ENCODE assay signal across 1 cellular context in genomic region chr18:22558945-22559385, GRCh38.
TF ChIP-seq lines count a peak whose summit lies in the region.

No MANE protein-coding gene starts in this region.

TF ChIP-seq in HEK293, 187 proteins besides CTCF, POLR2A, EP300 and RAD21 (continued from another document):
- TF ChIP-seq, protein P1, sequence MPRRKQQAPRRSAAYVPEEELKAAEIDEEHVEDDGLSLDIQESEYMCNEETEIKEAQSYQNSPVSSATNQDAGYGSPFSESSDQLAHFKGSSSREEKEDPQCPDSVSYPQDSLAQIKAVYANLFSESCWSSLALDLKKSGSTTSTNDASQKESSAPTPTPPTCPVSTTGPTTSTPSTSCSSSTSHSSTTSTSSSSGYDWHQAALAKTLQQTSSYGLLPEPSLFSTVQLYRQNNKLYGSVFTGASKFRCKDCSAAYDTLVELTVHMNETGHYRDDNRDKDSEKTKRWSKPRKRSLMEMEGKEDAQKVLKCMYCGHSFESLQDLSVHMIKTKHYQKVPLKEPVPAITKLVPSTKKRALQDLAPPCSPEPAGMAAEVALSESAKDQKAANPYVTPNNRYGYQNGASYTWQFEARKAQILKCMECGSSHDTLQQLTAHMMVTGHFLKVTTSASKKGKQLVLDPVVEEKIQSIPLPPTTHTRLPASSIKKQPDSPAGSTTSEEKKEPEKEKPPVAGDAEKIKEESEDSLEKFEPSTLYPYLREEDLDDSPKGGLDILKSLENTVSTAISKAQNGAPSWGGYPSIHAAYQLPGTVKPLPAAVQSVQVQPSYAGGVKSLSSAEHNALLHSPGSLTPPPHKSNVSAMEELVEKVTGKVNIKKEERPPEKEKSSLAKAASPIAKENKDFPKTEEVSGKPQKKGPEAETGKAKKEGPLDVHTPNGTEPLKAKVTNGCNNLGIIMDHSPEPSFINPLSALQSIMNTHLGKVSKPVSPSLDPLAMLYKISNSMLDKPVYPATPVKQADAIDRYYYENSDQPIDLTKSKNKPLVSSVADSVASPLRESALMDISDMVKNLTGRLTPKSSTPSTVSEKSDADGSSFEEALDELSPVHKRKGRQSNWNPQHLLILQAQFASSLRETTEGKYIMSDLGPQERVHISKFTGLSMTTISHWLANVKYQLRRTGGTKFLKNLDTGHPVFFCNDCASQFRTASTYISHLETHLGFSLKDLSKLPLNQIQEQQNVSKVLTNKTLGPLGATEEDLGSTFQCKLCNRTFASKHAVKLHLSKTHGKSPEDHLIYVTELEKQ (tag by site-specific recombination; IDR thresholded peaks at IDR 0.05; ENCODE audit: borderline replicate concordance), result 0 out of 2 replicates have a peak, but pooled peaks have one; percentile 5
- TF ChIP-seq PATZ1 (tag by site-specific recombination; IDR thresholded peaks at IDR 0.05) (peak; percentile 74), TRIM28 (IDR thresholded peaks at IDR 0.05; ENCODE audit: borderline replicate concordance, low read length) (no peak), ZNF324 (tag by site-specific recombination; IDR thresholded peaks at IDR 0.05) (no peak), ATF2 (tag by site-specific recombination; IDR thresholded peaks at IDR 0.05; ENCODE audit: low read depth) (peak; percentile 55; the same call in 1 of the 2 replicates), ZFHX2 (tag by site-specific recombination; conservative IDR thresholded peaks at IDR 0.05) (peak; percentile 97), ZXDB (tag by site-specific recombination; IDR thresholded peaks at IDR 0.05) (peak; percentile 92), ZNF76 (tag by site-specific recombination; IDR thresholded peaks at IDR 0.05; ENCODE audit: borderline replicate concordance, low read depth) (peak; percentile 33; the same call in 1 of the 2 replicates), ZNF704 (tag by site-specific recombination; IDR thresholded peaks at IDR 0.05) (no peak), EGR2 (tag by site-specific recombination; IDR thresholded peaks at IDR 0.05; ENCODE audit: low read depth) (peak; percentile 94), ZNF37A (tag by site-specific recombination; IDR thresholded peaks at IDR 0.05) (no peak), ZNF335 (tag by site-specific recombination; conservative IDR thresholded peaks at IDR 0.05) (peak; percentile 64)
- TF ChIP-seq, protein P2, sequence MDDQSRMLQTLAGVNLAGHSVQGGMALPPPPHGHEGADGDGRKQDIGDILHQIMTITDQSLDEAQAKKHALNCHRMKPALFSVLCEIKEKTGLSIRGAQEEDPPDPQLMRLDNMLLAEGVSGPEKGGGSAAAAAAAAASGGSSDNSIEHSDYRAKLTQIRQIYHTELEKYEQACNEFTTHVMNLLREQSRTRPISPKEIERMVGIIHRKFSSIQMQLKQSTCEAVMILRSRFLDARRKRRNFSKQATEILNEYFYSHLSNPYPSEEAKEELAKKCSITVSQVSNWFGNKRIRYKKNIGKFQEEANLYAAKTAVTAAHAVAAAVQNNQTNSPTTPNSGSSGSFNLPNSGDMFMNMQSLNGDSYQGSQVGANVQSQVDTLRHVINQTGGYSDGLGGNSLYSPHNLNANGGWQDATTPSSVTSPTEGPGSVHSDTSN (CRISPR knock-in tag; IDR thresholded peaks at IDR 0.05), result 0 out of 2 replicates have a peak, but pooled peaks have one; percentile 33
TF ChIP-seq in HEK293: peak in this region for 24.
